In genomic region chr5:180810210-180811011, GRCh38 we compare ENCODE assay signal across 1 cellular context.
TF ChIP-seq lines count a peak whose summit lies in the region.

No MANE protein-coding gene starts in this region.

TF ChIP-seq in K562, 482 proteins besides CTCF, POLR2A, EP300 and RAD21 (continued from another document and continues in another):
- TF ChIP-seq MBD1 (CRISPR knock-in tag; IDR thresholded peaks at IDR 0.05) (no peak), PTTG1 (tag; IDR thresholded peaks at IDR 0.05; ENCODE audit: low read depth) (no peak), NBN (IDR thresholded peaks at IDR 0.05; ENCODE audit: low read depth) (peak; percentile 73), SRSF7 (optimal IDR thresholded peaks at IDR 0.05; ENCODE audit: low read depth, low read length) (no peak), TAF1 (IDR thresholded peaks at IDR 0.05; ENCODE audit: control insufficient read depth, extremely low read depth, insufficient read depth, low read length, severe bottlenecking) (peak; percentile 75), HLTF (IDR thresholded peaks at IDR 0.05) (peak; percentile 72; the same call in 1 of the 2 replicates), ARHGAP35 (IDR thresholded peaks at IDR 0.05; ENCODE audit: partially characterized antibody) (no peak), NFYB (IDR thresholded peaks at IDR 0.05; ENCODE audit: extremely low read depth, insufficient read length) (no peak), RNF219 (CRISPR knock-in tag; IDR thresholded peaks at IDR 0.05) (no peak; the same call in 1 of the 2 replicates), KAT7 (CRISPR knock-in tag; IDR thresholded peaks at IDR 0.05; ENCODE audit: borderline replicate concordance) (0 out of 2 replicates have a peak, but pooled peaks have one; percentile 32), ZNF3 (CRISPR knock-in tag; IDR thresholded peaks at IDR 0.05) (no peak), FOXO4 (CRISPR knock-in tag; IDR thresholded peaks at IDR 0.05) (0 out of 2 replicates have a peak, but pooled peaks have one; percentile 16), MXD1 (CRISPR knock-in tag; IDR thresholded peaks at IDR 0.05; ENCODE audit: borderline replicate concordance, poor library complexity, severe bottlenecking) (no peak), PHTF2 (CRISPR knock-in tag; IDR thresholded peaks at IDR 0.05) (no peak), CCAR2 (IDR thresholded peaks at IDR 0.05; ENCODE audit: low read depth, low read length) (no peak), HOMEZ (CRISPR knock-in tag; IDR thresholded peaks at IDR 0.05) (no peak), KLF10 (CRISPR knock-in tag; IDR thresholded peaks at IDR 0.05) (no peak), ZNF699 (CRISPR knock-in tag; IDR thresholded peaks at IDR 0.05; ENCODE audit: insufficient replicate concordance) (no peak), CXXC5 (CRISPR knock-in tag; IDR thresholded peaks at IDR 0.05) (peak; percentile 94), HIVEP1 (CRISPR knock-in tag; IDR thresholded peaks at IDR 0.05) (peak; percentile 46; the same call in 1 of the 2 replicates), ILK (tag; IDR thresholded peaks at IDR 0.05; ENCODE audit: borderline replicate concordance, low read depth) (no peak), ZNF407 (IDR thresholded peaks at IDR 0.05; ENCODE audit: low read depth) (no peak), ZNF140 (CRISPR knock-in tag; IDR thresholded peaks at IDR 0.05) (no peak), ZKSCAN3 (CRISPR knock-in tag; IDR thresholded peaks at IDR 0.05) (no peak), ZNF311 (CRISPR knock-in tag; IDR thresholded peaks at IDR 0.05) (no peak), CREB3L1 (IDR thresholded peaks at IDR 0.05; ENCODE audit: borderline replicate concordance, low read depth) (peak; percentile 73), SPI1 (IDR thresholded peaks at IDR 0.05; ENCODE audit: borderline replicate concordance, low read depth, low read length) (peak; percentile 44; the same call in 1 of the 2 replicates), SNAPC5 (CRISPR knock-in tag; IDR thresholded peaks at IDR 0.05) (no peak), ZFP30 (CRISPR knock-in tag; IDR thresholded peaks at IDR 0.05; ENCODE audit: borderline replicate concordance) (no peak), ID3 (CRISPR knock-in tag; IDR thresholded peaks at IDR 0.05) (no peak), ID3 (tag; IDR thresholded peaks at IDR 0.05) (peak; percentile 83), ZNF57 (CRISPR knock-in tag; IDR thresholded peaks at IDR 0.05) (0 out of 2 replicates have a peak, but pooled peaks have one; percentile 64), KLF16 (IDR thresholded peaks at IDR 0.05) (peak; percentile 65), CBFA2T2 (conservative IDR thresholded peaks at IDR 0.05) (no peak), CREB1 (IDR thresholded peaks at IDR 0.05) (no peak; the same call in 1 of the 2 replicates), CREB1 (CRISPR knock-in tag; IDR thresholded peaks at IDR 0.05) (peak; percentile 57), ARID3A (IDR thresholded peaks at IDR 0.05; ENCODE audit: borderline replicate concordance, low read depth, low read length) (no peak), ZNF24 (IDR thresholded peaks at IDR 0.05) (no peak), ZNF398 (CRISPR knock-in tag; IDR thresholded peaks at IDR 0.05) (no peak), ZNF217 (CRISPR knock-in tag; IDR thresholded peaks at IDR 0.05) (no peak), MCM2 (IDR thresholded peaks at IDR 0.05; ENCODE audit: low read depth) (no peak)
